In genomic region chr20:49821381-49821780, GRCh38 we compare ENCODE assay signal across 22 cellular contexts. TPM values are rescaled to one million over a fixed set of nuclear protein-coding genes. Genes with fewer than 3 reads are reported as not detected.
A peak's percentile ranks its signal among the peaks of the same experiment; 100 is the strongest.
DNase-seq lines count a peak whose midpoint lies in the region; ATAC-seq, FAIRE-seq and TF ChIP-seq lines count a peak whose summit lies in the region.
"Had no signal": no experiment of that assay in that cellular context is flagged by ENCODE, and none has a peak within 500 bp of the region (broad histone marks: within the 10 kb centered on the region; RNA-seq: fewer than 3 reads in every experiment).

No MANE protein-coding gene starts in this region.

- H3K4me3 Mint-ChIP-seq in CD4-positive, alpha-beta memory T cell = peak overlapping the region in 2 of 8 donors; percentile 21 to 22
- H3K4me3 Mint-ChIP-seq: mesothelial cell of epicardium had no signal

- no peaks in the 10 kb centered on the region for H3K27me3 Mint-ChIP-seq in CD4-positive, alpha-beta memory T cell

- CTCF ChIA-PET in CD4-positive, alpha-beta memory T cell (lab: Charles Lee; ENCODE audit: partially characterized antibody) = interaction anchor here (0.6 to 2.0 kb wide), 2 partner anchors 8 to 110 kb away, joined by 3 to 5 read pairs; partner anchors contain the start of gene SLC9A8
- CTCF ChIA-PET in GM12878 (lab: Yijun Ruan, JAX) = interaction anchor here (0.7 to 8.4 kb wide), 16 partner anchors 8 to 212 kb away, joined by 3 to 84 read pairs (median 4); partner anchors contain the start of gene SLC9A8

- no peaks in the 10 kb centered on the region for H4K20me1 ChIP-seq in KMS-11 (ENCODE audit: insufficient read depth)
- H4K20me1 ChIP-seq in GM12878 (ENCODE audit: control insufficient read depth, insufficient read depth) = no peaks in the 10 kb centered on the region
- H4K20me1 ChIP-seq in osteoblast (ENCODE audit: insufficient read depth, low read length) = no peaks in the 10 kb centered on the region

- H3K27ac Mint-ChIP-seq in CD4-positive, alpha-beta memory T cell = peak overlapping the region in 6 of 7 donors; percentile 23 to 91 (median 81)

- H3K27ac ChIP-seq in CD4-positive, alpha-beta memory T cell (ENCODE audit: low read depth, low read length) = no peak overlapping the region
- H3K27ac ChIP-seq in KMS-11 (no peak overlapping the region), GM12878 (ENCODE audit: control insufficient read depth, insufficient read depth) (0 out of 2 replicates have a peak overlapping the region, but pooled peaks have one; percentile 14), osteoblast (ENCODE audit: low read depth, low read length) (no peak overlapping the region), heart right ventricle (peak overlapping the region in 4 of 10 donors; percentile 0 to 36 (median 22)), colonic mucosa (no peak overlapping the region)
- H3K27ac ChIP-seq: body of pancreas, esophagus muscularis mucosa, SJCRH30 had no signal

- no peak for DNase-seq in CD4-positive, alpha-beta memory T cell
- no peak for DNase-seq in GM12878 (ENCODE audit: low read depth, low spot score)
- no peak for DNase-seq in osteoblast (ENCODE audit: insufficient read length, low spot score, missing footprints)
- no peak for DNase-seq in iPS-NIHi7 (ENCODE audit: extremely low spot score)
- DNase-seq in heart right ventricle = no peak
- DNase-seq in colonic mucosa = no peak
- DNase-seq: activated CD4-positive, alpha-beta T cell treated with anti-CD3 and anti-CD28 coated beads, Interleukin-2, amount 50 U/mL, for 4 hours; C1 segment of cervical spinal cord; dorsolateral prefrontal cortex; kidney; NCI-H187 treated with DMSO at 0.1 percent for 48 hours; NCI-H524; OCI-M1; small intestine; upper lobe of right lung had no signal

- H2AFZ ChIP-seq in KMS-11 (ENCODE audit: low read depth) = no peak overlapping the region
- no peak overlapping the region for H2AFZ ChIP-seq in GM12878 (ENCODE audit: control insufficient read depth, low read depth, low read length)
- H2AFZ ChIP-seq in osteoblast (ENCODE audit: low read length) = no peak overlapping the region

- no peak for ATAC-seq in GM12878
- no peak for ATAC-seq in heart right ventricle
- ATAC-seq in GM18861 (IDR thresholded peaks at IDR 0.05; ENCODE audit: unreplicated experiment) = no peak
- ATAC-seq: body of pancreas had no signal

- no peak for TF ChIP-seq POLR2A in GM12878 (IDR thresholded peaks at IDR 0.05; ENCODE audit: low read depth, low read length)

- H3K36me3 ChIP-seq in CD4-positive, alpha-beta memory T cell (ENCODE audit: insufficient read depth, low read length) = peaks cover 7% of the 10 kb centered on the region
- peaks cover 7% of the 10 kb centered on the region; the same call in 1 of the 2 replicates for H3K36me3 ChIP-seq in KMS-11 (ENCODE audit: insufficient read depth)
- peaks cover 0 to 18% of the 10 kb centered on the region in 2 experiments; a peak in 3 of 4 replicates for H3K36me3 ChIP-seq in GM12878 (ENCODE audit: control insufficient read depth in 2 of 2, insufficient read depth in 2 of 2, low read length in 1 of 2)
- peaks cover 38% of the 10 kb centered on the region for H3K36me3 ChIP-seq in osteoblast (ENCODE audit: insufficient read depth, low read length)
- peaks cover 0 to 90% (median 23%) of the 10 kb centered on the region in 9 donors for H3K36me3 ChIP-seq in heart right ventricle
- H3K36me3 ChIP-seq in colonic mucosa = no peaks in the 10 kb centered on the region

- RAD21 ChIA-PET in GM12878 (lab: Charles Lee; ENCODE audit: unreplicated experiment) = interaction anchor here (0.6 to 3.4 kb wide), 13 partner anchors 7 to 280 kb away, joined by 3 to 18 read pairs (median 3); partner anchors contain the start of gene SLC9A8

- no TSS peak for BruUV-seq in GM12878 (replicated peaks; lab: Mats Ljungman, UMichigan)

- H3K4me2 ChIP-seq in KMS-11 (no peak overlapping the region), GM12878 (ENCODE audit: control insufficient read depth, insufficient read depth) (no peak overlapping the region), osteoblast (ENCODE audit: insufficient read depth, low read length) (peak overlapping the region; percentile 32)

- POLR2A ChIA-PET in CD4-positive, alpha-beta memory T cell (lab: Charles Lee; ENCODE audit: partially characterized antibody) = no interaction called here
- POLR2A ChIA-PET in GM12878 (lab: Charles Lee) = interaction anchor here (1.3 to 2.2 kb wide), 3 partner anchors 11 to 146 kb away, joined by 3 to 10 read pairs (median 3); no protein-coding TSS in a partner anchor

- no peak overlapping the region for H3K4me3 ChIP-seq in CD4-positive, alpha-beta memory T cell (ENCODE audit: low read length in 2 of 2)
- H3K4me3 ChIP-seq in KMS-11 (IDR thresholded peaks at IDR 0.05; ENCODE audit: insufficient read depth, low read depth, low read length) = no peak overlapping the region
- no peak overlapping the region for H3K4me3 ChIP-seq in GM12878
- no peak overlapping the region for H3K4me3 ChIP-seq in osteoblast (ENCODE audit: insufficient read depth, low read length)
- H3K4me3 ChIP-seq in heart right ventricle = no peak overlapping the region
- H3K4me3 ChIP-seq in colonic mucosa = no peak overlapping the region
- H3K4me3 ChIP-seq: body of pancreas, dorsolateral prefrontal cortex, esophagus muscularis mucosa, SJCRH30, upper lobe of right lung had no signal

- in situ Hi-C loops in GM12878 (cut with MboI) = no loop called here

- peaks cover 36 to 71% of the 10 kb centered on the region in 2 donors for H3K36me3 Mint-ChIP-seq in CD4-positive, alpha-beta memory T cell

- intact Hi-C loops in CD4-positive, alpha-beta memory T cell (cut with micrococcal nuclease) = no loop called here
- intact Hi-C loops in GM12878 (cut with micrococcal nuclease; ENCODE audit: unreplicated experiment) = loop anchor here (5.0 kb wide), 1 partner anchor 209 kb away; no protein-coding TSS in a partner anchor
- intact Hi-C loops in heart right ventricle (cut with DNase I) = no loop called here
- intact Hi-C loops in colonic mucosa (cut with DNase I) = no loop called here

- no peak for TF ChIP-seq EP300 in GM12878 (IDR thresholded peaks at IDR 0.05; ENCODE audit: borderline replicate concordance in 1 of 2, control insufficient read depth in 1 of 2, low read depth in 2 of 2, low read length in 2 of 2)

- no peaks in the 10 kb centered on the region for H3K9me3 ChIP-seq in CD4-positive, alpha-beta memory T cell (ENCODE audit: control insufficient read depth in 1 of 2, low read length in 2 of 2)
- H3K9me3 ChIP-seq in GM12878 (replicated peaks; ENCODE audit: control insufficient read depth, insufficient read depth, low read length) (no peaks in the 10 kb centered on the region; the same call in 2 of the 3 replicates), osteoblast (ENCODE audit: low read depth, low read length) (no peaks in the 10 kb centered on the region), heart right ventricle (peaks cover 0 to 5% (median 0%) of the 10 kb centered on the region in 11 donors), colonic mucosa (no peaks in the 10 kb centered on the region)
- H3K9me3 ChIP-seq: body of pancreas, esophagus muscularis mucosa, upper lobe of right lung had no signal

- SMC1A ChIA-PET in GM12878 (lab: Charles Lee; ENCODE audit: uncharacterized antibody, unreplicated experiment) = interaction anchor here (0.8 to 3.9 kb wide), 15 partner anchors 8 to 210 kb away, joined by 3 to 21 read pairs (median 4); partner anchors contain the start of gene SLC9A8

- WGBS in GM12878 (ENCODE audit: insufficient coverage, insufficient replicate concordance, low lambda C conversion rate, missing lambda C conversion rate) = 100% methylated on average over 2 of the region's 2 CpGs
- WGBS in heart right ventricle, 2 donors = 88 to 92% methylated on average over 2 of the region's 2 CpGs

- TF ChIP-seq RAD21 in GM12878 (IDR thresholded peaks at IDR 0.05; ENCODE audit: insufficient read depth, low read depth, low read length) = no peak

- 0 out of 2 replicates have a peak, but pooled peaks have one; percentile 8 for TF ChIP-seq CTCF in KMS-11 (conservative IDR thresholded peaks at IDR 0.05; ENCODE audit: low read depth, low read length)
- TF ChIP-seq CTCF in GM12878 (IDR thresholded peaks at IDR 0.05 in 2 of 3, conservative IDR thresholded peaks at IDR 0.05 in 1 of 3; ENCODE audit: control insufficient read depth in 2 of 3, extremely low read depth in 1 of 3, insufficient read depth in 1 of 3, low read depth in 3 of 3, low read length in 3 of 3) = no peak
- no peak for TF ChIP-seq CTCF in osteoblast (IDR thresholded peaks at IDR 0.05; ENCODE audit: extremely low read depth, low read depth, low read length)
- no peak for TF ChIP-seq CTCF in heart right ventricle (IDR thresholded peaks at IDR 0.05)
- TF ChIP-seq CTCF in colonic mucosa (IDR thresholded peaks at IDR 0.05) = no peak

- H3K4me1 Mint-ChIP-seq in CD4-positive, alpha-beta memory T cell = peaks cover 43 to 59% (median 47%) of the 10 kb centered on the region in 4 donors

- H3K9ac ChIP-seq in KMS-11 (no peak overlapping the region), GM12878 (ENCODE audit: control insufficient read depth, insufficient read depth, low read length) (no peak overlapping the region; the same call in 1 of the 2 replicates), colonic mucosa (ENCODE audit: low read depth in 2 of 2, low read length in 2 of 2) (no peak overlapping the region)

- H3K9me3 Mint-ChIP-seq in CD4-positive, alpha-beta memory T cell = no peaks in the 10 kb centered on the region
- H3K9me3 Mint-ChIP-seq: activated T-helper 1 cell treated with anti-CD3 and anti-CD28 coated beads, Interleukin-12 subunit alpha, Interleukin-12 subunit beta, Interleukin-2, Interleukin-4 antibody, amounts not matched to agents 30 ng/mL and 10 ng/mL and 1 ng/mL, durations not matched to agents 14 hours and 24 hours and 36 hours had no signal

- peaks cover 50% of the 10 kb centered on the region for H3K4me1 ChIP-seq in CD4-positive, alpha-beta memory T cell (ENCODE audit: insufficient read depth, low read length)
- H3K4me1 ChIP-seq in KMS-11 (ENCODE audit: low read depth, poor library complexity, severe bottlenecking) = peaks cover 53% of the 10 kb centered on the region
- peaks cover 22% of the 10 kb centered on the region for H3K4me1 ChIP-seq in GM12878 (ENCODE audit: control insufficient read depth, insufficient read depth, low read length)
- H3K4me1 ChIP-seq in osteoblast (ENCODE audit: insufficient read depth, low read length) = peaks cover 18% of the 10 kb centered on the region
- H3K4me1 ChIP-seq in heart right ventricle = peaks cover 0 to 26% (median 10%) of the 10 kb centered on the region in 9 donors
- peaks cover 8% of the 10 kb centered on the region for H3K4me1 ChIP-seq in colonic mucosa

- no peaks in the 10 kb centered on the region for H3K27me3 ChIP-seq in CD4-positive, alpha-beta memory T cell (ENCODE audit: insufficient read depth, low read length)
- H3K27me3 ChIP-seq in KMS-11 (ENCODE audit: insufficient read depth, low read depth) (no peaks in the 10 kb centered on the region), GM12878 (replicated peaks in 1 of 2; ENCODE audit: control insufficient read depth in 2 of 2, insufficient read depth in 2 of 2, low read length in 1 of 2) (no peaks in the 10 kb centered on the region), osteoblast (ENCODE audit: insufficient read depth, low read length) (no peaks in the 10 kb centered on the region), heart right ventricle (no peaks in the 10 kb centered on the region), colonic mucosa (no peaks in the 10 kb centered on the region)
- H3K27me3 ChIP-seq: body of pancreas, dorsolateral prefrontal cortex, esophagus muscularis mucosa, SJCRH30, upper lobe of right lung had no signal

- no peak for FAIRE-seq in GM12878 (lab: Jason Lieb, UNC)
- FAIRE-seq: kidney, small intestine had no signal

- H3K79me2 ChIP-seq in KMS-11 (ENCODE audit: insufficient read depth, low read depth) (no peaks in the 10 kb centered on the region), GM12878 (ENCODE audit: control insufficient read depth, insufficient read depth, low read length) (peaks cover 2% of the 10 kb centered on the region), osteoblast (ENCODE audit: insufficient read depth, low read length) (peaks cover 7% of the 10 kb centered on the region)

RNA-seq across cellular contexts. Expression of gene SLC9A8, which starts 8.8 kb away (rescaled TPM):
- 10 to 100 TPM; 24.4 to 25.6 TPM for total RNA-seq in CD4-positive, alpha-beta memory T cell
- polyA plus RNA-seq in CD4-positive, alpha-beta memory T cell = 1 to 10 TPM; 3.4 to 9.5 TPM
- total RNA-seq in GM12878 (2013; cell fraction: nucleolus; rRNA removed) = 52.8 and 65.8 TPM in 2 replicates
- total RNA-seq in GM12878 (2014; rRNA removed) (11.7 and 15.5 TPM in 2 replicates), GM12878 (2014; rRNA removed; fragmentation: Illumina TruSeq; extraction: Trizol) (7.8 and 8.8 TPM in 2 replicates), GM12878 (2021) (11.5 and 11.8 TPM in 2 replicates), osteoblast (6.9 and 9.7 TPM in 2 replicates), heart right ventricle (1 to 10 TPM; 5.5 to 8.7 (median 6.9) TPM), colonic mucosa (10 to 100 TPM in 1 of 2 donors, 1 to 10 TPM in 1; 6.0 to 11.1 TPM)
- 4.4 TPM for polyA plus RNA-seq in GM12878 (2011; ENCODE audit: low read depth)
- polyA plus RNA-seq in GM12878 (2011; rRNA removed) (3.0 and 5.1 TPM in 2 replicates), GM12878 (2014; fragmentation: Illumina TruSeq; extraction: Trizol) (6.5 and 8.2 TPM in 2 replicates), GM12878 (2014; fragmentation: Nextera tagmentation; extraction: Ambion mirVana) (under 1 TPM; 0.40 to 0.53 TPM), GM12878 (2014; rRNA removed) (8.9 and 9.5 TPM in 2 replicates), GM12878 (2016; fragmentation: Nextera tagmentation; extraction: Ambion mirVana) (1 to 10 TPM; 4.7 to 4.9 TPM), heart right ventricle (1 to 10 TPM; 3.3 to 7.4 TPM)
- 4.5 TPM in 2 replicates for polyA plus RNA-seq in GM12878 (2011; cell fraction: cytosol; rRNA removed)
- polyA plus RNA-seq in GM12878 (2011; cell fraction: nucleus; rRNA removed) = 23.5 and 26.3 TPM in 2 replicates
- polyA plus RNA-seq in GM12878 (2012) = 7.2 and 8.6 TPM in 2 replicates
- polyA minus RNA-seq in GM12878 (2011; rRNA and poly(A)+ RNA removed) = 36.6 and 38.0 TPM in 2 replicates
- 1.6 and 1.9 TPM in 2 replicates for polyA minus RNA-seq in GM12878 (2011; cell fraction: cytosol; rRNA and poly(A)+ RNA removed)
- polyA minus RNA-seq in GM12878 (2011; cell fraction: nucleus; rRNA and poly(A)+ RNA removed) = 29.6 and 48.5 TPM in 2 replicates
